15 cellular contexts compared by ENCODE assay signal in the genomic region with DNA sequence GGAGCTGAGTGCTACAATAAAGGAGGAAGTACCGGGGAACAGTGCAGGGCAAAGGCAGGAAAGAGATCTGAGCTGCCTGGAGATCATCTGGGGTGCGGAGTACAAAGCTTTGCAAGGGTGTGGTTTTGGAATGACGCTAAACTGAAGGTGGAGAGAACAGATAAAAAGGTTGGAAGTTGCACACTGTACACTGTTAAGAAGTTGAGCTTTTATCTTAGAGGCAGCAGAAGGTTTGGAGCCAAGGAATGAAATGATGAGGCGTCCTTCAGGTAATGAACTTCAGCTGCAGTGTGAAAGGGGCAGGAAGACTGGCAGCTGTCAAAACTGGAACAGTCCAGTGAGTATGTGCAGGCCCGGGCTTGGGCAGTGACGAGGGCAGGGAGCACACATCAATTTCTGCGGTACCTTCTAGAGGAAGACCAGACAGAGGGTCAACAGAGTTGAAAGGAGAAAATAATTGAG. TPM values are rescaled to one million over a fixed set of nuclear protein-coding genes. Genes with fewer than 3 reads are reported as not detected.
DNase-seq lines count a peak whose midpoint lies in the region; ATAC-seq, FAIRE-seq and TF ChIP-seq lines count a peak whose summit lies in the region.
"Had no signal": no experiment of that assay in that cellular context is flagged by ENCODE, and none has a peak within 500 bp of the region (broad histone marks: within the 10 kb centered on the region; RNA-seq: fewer than 3 reads in every experiment).

No MANE protein-coding gene starts in this region.

- TF ChIP-seq CTCF in RWPE1 (conservative IDR thresholded peaks at IDR 0.05; ENCODE audit: low read depth) (no peak), H1 (IDR thresholded peaks at IDR 0.05; ENCODE audit: control extremely low read depth in 1 of 3, insufficient read depth in 1 of 3, low read depth in 1 of 3, low read length in 3 of 3) (no peak)

- no peaks in the 10 kb centered on the region for H3K9me3 ChIP-seq in H1 (ENCODE audit: insufficient read depth in 2 of 2, low read depth in 1 of 2, low read length in 1 of 2)
- H3K9me3 ChIP-seq in MG63 = no peaks in the 10 kb centered on the region
- H3K9me3 ChIP-seq: esophagus muscularis mucosa, pancreas, testis had no signal

- H2BK120ac ChIP-seq in H1 (replicated peaks; ENCODE audit: low read depth, low read length) = no peak overlapping the region

- peaks cover 34 to 98% (median 76%) of the 10 kb centered on the region in 4 experiments for H3K36me3 ChIP-seq in H1 (ENCODE audit: control insufficient read depth in 2 of 4, insufficient read depth in 4 of 4, low read length in 3 of 4)
- peaks cover 76% of the 10 kb centered on the region for H3K36me3 ChIP-seq in MG63

- no peaks in the 10 kb centered on the region for H3K27me3 ChIP-seq in H1 (replicated peaks in 1 of 4; ENCODE audit: control insufficient read depth in 3 of 4, extremely low read depth in 1 of 4, insufficient read depth in 3 of 4, low read length in 3 of 4)
- H3K27me3 ChIP-seq in MG63 = no peaks in the 10 kb centered on the region
- H3K27me3 ChIP-seq: esophagus muscularis mucosa, hepatocyte, pancreas, testis had no signal

- H3K4me1 ChIP-seq in H1 (replicated peaks in 1 of 4; ENCODE audit: control insufficient read depth in 3 of 4, insufficient read depth in 4 of 4, low read length in 3 of 4) = no peaks in the 10 kb centered on the region
- H3K4me1 ChIP-seq: pancreas, testis had no signal

- H3K4me2 ChIP-seq in H1 (ENCODE audit: insufficient read depth in 1 of 2, low read depth in 2 of 2, low read length in 2 of 2) = no peak overlapping the region
- H3K4me2 ChIP-seq: hepatocyte had no signal

- no peaks in the 10 kb centered on the region for H3K23me2 ChIP-seq in H1 (ENCODE audit: low read depth, low read length)

- POLR2A ChIA-PET in RWPE1 (lab: Yijun Ruan, JAX; ENCODE audit: low non-redundant PET) (no interaction called here), H1 (lab: Charles Lee; ENCODE audit: partially characterized antibody) (interaction anchor here (1.2 to 6.7 kb wide), 6 partner anchors 14 to 165 kb away, joined by 3 to 66 read pairs (median 4); partner anchors contain the start of genes AIMP2 and PMS2)

- H3K79me2 ChIP-seq in H1 (ENCODE audit: control insufficient read depth in 1 of 2, insufficient read depth in 2 of 2, low read length in 2 of 2) = peaks cover 0 to 2% of the 10 kb centered on the region in 2 experiments; a peak in 1 of 4 replicates
- H3K79me2 ChIP-seq: hepatocyte had no signal

- no peak for ATAC-seq in activated T-cell treated with anti-CD3 and anti-CD28 coated beads, Interleukin-2, amount 50 U/mL, for 4 hours
- no peak for ATAC-seq in stimulated activated effector memory CD8-positive, alpha-beta T cell treated with anti-CD3 and anti-CD28 coated beads, Interleukin-12 subunit alpha, Interleukin-12 subunit beta, amount 100 ng/mL, for 72 hours
- no peak for ATAC-seq in GM21515 (IDR thresholded peaks at IDR 0.05; ENCODE audit: unreplicated experiment)
- ATAC-seq: left ventricle myocardium superior, pancreas had no signal

- no peak overlapping the region for H4K8ac ChIP-seq in H1 (ENCODE audit: extremely low read depth, insufficient read depth, low read length)

- H3K27ac Mint-ChIP-seq in activated T-cell treated with anti-CD3 and anti-CD28 coated beads, Interleukin-2, amount 50 U/mL, for 24 hours = peak overlapping the region; percentile 50
- H3K27ac Mint-ChIP-seq in stimulated activated effector memory CD8-positive, alpha-beta T cell treated with anti-CD3 and anti-CD28 coated beads, Interleukin-12 subunit alpha, Interleukin-12 subunit beta, amount 100 ng/mL, for 72 hours = peak overlapping the region; percentile 13
- H3K27ac Mint-ChIP-seq: activated naive CD8-positive, alpha-beta T cell treated with anti-CD3 and anti-CD28 coated beads, Interleukin-2, amount 10 ng/mL, durations not matched to agents 7 days and 5 days had no signal

- no peak for TF ChIP-seq RAD21 in H1 (IDR thresholded peaks at IDR 0.05 in 1 of 2, conservative IDR thresholded peaks at IDR 0.05 in 1 of 2; ENCODE audit: low read depth in 2 of 2, low read length in 2 of 2)

- no peaks in the 10 kb centered on the region for H3K79me1 ChIP-seq in H1 (ENCODE audit: low read depth, low read length)

- H3K4me3 ChIP-seq in H1 (ENCODE audit: extremely low read depth in 1 of 4, insufficient read depth in 2 of 4, low read depth in 3 of 4, low read length in 4 of 4) = no peak overlapping the region
- H3K4me3 ChIP-seq in MG63 = no peak overlapping the region
- H3K4me3 ChIP-seq: esophagus muscularis mucosa, hepatocyte, pancreas, testis had no signal

- no peak overlapping the region for H2BK5ac ChIP-seq in H1 (ENCODE audit: low read depth, low read length)

- H4K20me1 ChIP-seq in H1 (replicated peaks in 1 of 2; ENCODE audit: control insufficient read depth in 1 of 2, insufficient read depth in 2 of 2, low read length in 2 of 2) = peaks cover 7 to 13% of the 10 kb centered on the region in 2 experiments

- H3K4me3 Mint-ChIP-seq in activated T-cell treated with anti-CD3 and anti-CD28 coated beads, Interleukin-2, amount 50 U/mL, for 24 hours = no peak overlapping the region
- no peak overlapping the region for H3K4me3 Mint-ChIP-seq in activated T-cell treated with anti-CD3 and anti-CD28 coated beads, Interleukin-2, amount 50 U/mL, for 4 hours
- no peak overlapping the region for H3K4me3 Mint-ChIP-seq in stimulated activated effector memory CD8-positive, alpha-beta T cell treated with anti-CD3 and anti-CD28 coated beads, Interleukin-12 subunit alpha, Interleukin-12 subunit beta, amount 100 ng/mL, for 72 hours
- H3K4me3 Mint-ChIP-seq: activated naive CD8-positive, alpha-beta T cell treated with anti-CD3 and anti-CD28 coated beads, Interleukin-2, amount 10 ng/mL, durations not matched to agents 7 days and 5 days had no signal

- no peaks in the 10 kb centered on the region for H3K27me3 Mint-ChIP-seq in activated T-cell treated with anti-CD3 and anti-CD28 coated beads, Interleukin-2, amount 50 U/mL, for 24 hours
- no peaks in the 10 kb centered on the region for H3K27me3 Mint-ChIP-seq in activated T-cell treated with anti-CD3 and anti-CD28 coated beads, Interleukin-2, amount 50 U/mL, for 4 hours (ENCODE audit: low read depth)
- H3K27me3 Mint-ChIP-seq: activated naive CD8-positive, alpha-beta T cell treated with anti-CD3 and anti-CD28 coated beads, Interleukin-2, amount 10 ng/mL, durations not matched to agents 7 days and 5 days had no signal

- H4K5ac ChIP-seq in H1 (ENCODE audit: insufficient read length, low read depth, low read length) = no peak overlapping the region

- H2BK15ac ChIP-seq in H1 (ENCODE audit: low read length) = no peak overlapping the region

- no peak for TF ChIP-seq POLR2A in H1 (IDR thresholded peaks at IDR 0.05; ENCODE audit: control extremely low read depth in 1 of 2, low read depth in 2 of 2, low read length in 2 of 2)

- CTCF ChIA-PET in RWPE1 (lab: Yijun Ruan, JAX) (interaction anchor here (0.6 to 0.9 kb wide), 2 partner anchors 13 to 168 kb away, joined by 3 to 5 read pairs; no protein-coding TSS in a partner anchor), H1 (lab: Charles Lee; ENCODE audit: partially characterized antibody) (interaction anchor here (1.1 to 3.7 kb wide), 5 partner anchors 26 to 322 kb away, joined by 3 to 15 read pairs (median 3); no protein-coding TSS in a partner anchor)

- H3K4me1 Mint-ChIP-seq in activated T-cell treated with anti-CD3 and anti-CD28 coated beads, Interleukin-2, amount 50 U/mL, for 24 hours (ENCODE audit: low read depth) = peaks cover 19% of the 10 kb centered on the region
- peaks cover 21% of the 10 kb centered on the region for H3K4me1 Mint-ChIP-seq in activated T-cell treated with anti-CD3 and anti-CD28 coated beads, Interleukin-2, amount 50 U/mL, for 4 hours (ENCODE audit: low read depth)
- peaks cover 18% of the 10 kb centered on the region for H3K4me1 Mint-ChIP-seq in stimulated activated effector memory CD8-positive, alpha-beta T cell treated with anti-CD3 and anti-CD28 coated beads, Interleukin-12 subunit alpha, Interleukin-12 subunit beta, amount 100 ng/mL, for 72 hours

- no peak overlapping the region for H3K4ac ChIP-seq in H1 (replicated peaks; ENCODE audit: insufficient read length, low read depth, low read length)

- no peak overlapping the region for H2BK12ac ChIP-seq in H1 (ENCODE audit: low read depth, low read length)

- H3K9me3 Mint-ChIP-seq in activated T-cell treated with anti-CD3 and anti-CD28 coated beads, Interleukin-2, amount 50 U/mL, for 24 hours = no peaks in the 10 kb centered on the region
- no peaks in the 10 kb centered on the region for H3K9me3 Mint-ChIP-seq in activated T-cell treated with anti-CD3 and anti-CD28 coated beads, Interleukin-2, amount 50 U/mL, for 4 hours
- no peaks in the 10 kb centered on the region for H3K9me3 Mint-ChIP-seq in stimulated activated effector memory CD8-positive, alpha-beta T cell treated with anti-CD3 and anti-CD28 coated beads, Interleukin-12 subunit alpha, Interleukin-12 subunit beta, amount 100 ng/mL, for 72 hours
- H3K9me3 Mint-ChIP-seq: activated naive CD8-positive, alpha-beta T cell treated with anti-CD3 and anti-CD28 coated beads, Interleukin-2, amount 10 ng/mL, durations not matched to agents 7 days and 5 days had no signal

- H3K27ac ChIP-seq in RWPE1 (peak overlapping the region; percentile 33; the same call in 1 of the 2 replicates), H1 (ENCODE audit: low read depth, low read length) (no peak overlapping the region)
- H3K27ac ChIP-seq: esophagus muscularis mucosa, hepatocyte, pancreas, testis had no signal

- DNase-seq in activated T-cell treated with anti-CD3 and anti-CD28 coated beads, Interleukin-2, amount 50 U/mL, for 24 hours = no peak
- DNase-seq in activated T-cell treated with anti-CD3 and anti-CD28 coated beads, Interleukin-2, amount 50 U/mL, for 4 hours = no peak
- DNase-seq in RWPE1 (ENCODE audit: low spot score) = no peak
- no peak for DNase-seq in H1 (ENCODE audit: low read depth in 1 of 2, low spot score in 2 of 2)
- DNase-seq in stimulated activated effector memory CD8-positive, alpha-beta T cell treated with anti-CD3 and anti-CD28 coated beads, Interleukin-12 subunit alpha, Interleukin-12 subunit beta, amount 100 ng/mL, for 72 hours (ENCODE audit: low spot score in 2 of 2) = no peak
- DNase-seq in MG63 = no peak
- DNase-seq in activated CD8-positive, alpha-beta memory T cell treated with anti-CD3 and anti-CD28 coated beads for 24 hours = no peak
- DNase-seq: activated naive CD8-positive, alpha-beta T cell treated with anti-CD3 and anti-CD28 coated beads, Interleukin-2, amount 10 ng/mL, durations not matched to agents 7 days and 5 days; DMS153; left ventricle myocardium superior; pancreas; testis had no signal

- peaks cover 100% of the 10 kb centered on the region for H3K36me3 Mint-ChIP-seq in activated T-cell treated with anti-CD3 and anti-CD28 coated beads, Interleukin-2, amount 50 U/mL, for 24 hours (ENCODE audit: low read depth)
- peaks cover 60% of the 10 kb centered on the region for H3K36me3 Mint-ChIP-seq in activated T-cell treated with anti-CD3 and anti-CD28 coated beads, Interleukin-2, amount 50 U/mL, for 4 hours (ENCODE audit: insufficient read depth)
- H3K36me3 Mint-ChIP-seq in stimulated activated effector memory CD8-positive, alpha-beta T cell treated with anti-CD3 and anti-CD28 coated beads, Interleukin-12 subunit alpha, Interleukin-12 subunit beta, amount 100 ng/mL, for 72 hours = peaks cover 100% of the 10 kb centered on the region

- no peak overlapping the region for H2BK20ac ChIP-seq in H1 (ENCODE audit: low read length)

- H3K14ac ChIP-seq in H1 (ENCODE audit: insufficient read length) = no peak overlapping the region

- TF ChIP-seq EP300 in H1 (IDR thresholded peaks at IDR 0.05; ENCODE audit: borderline replicate concordance in 1 of 2, low read depth in 2 of 2, low read length in 2 of 2) = no peak

- H2AFZ ChIP-seq in H1 (ENCODE audit: low read length) = no peak overlapping the region
- H2AFZ ChIP-seq: hepatocyte had no signal

- H3K23ac ChIP-seq in H1 (ENCODE audit: insufficient read length) = no peak overlapping the region

- WGBS in H1 (ENCODE audit: extremely low coverage in 1 of 2, insufficient coverage in 1 of 2, insufficient read length in 1 of 2, insufficient replicate concordance in 2 of 2, low coverage in 1 of 2, low lambda C conversion rate in 2 of 2, missing lambda C conversion rate in 1 of 2), 2 experiments = 87% methylated on average over 7 of the region's 7 CpGs; no CpG with 5 or more reads in 1 of the 2 experiments

- no peak overlapping the region for H4K91ac ChIP-seq in H1 (replicated peaks; ENCODE audit: insufficient read length, low read length)

- no peak overlapping the region for H3K9ac ChIP-seq in H1 (replicated peaks in 1 of 4; ENCODE audit: extremely low read depth in 1 of 4, low read depth in 3 of 4, low read length in 3 of 4)

- no peak overlapping the region for H2AK5ac ChIP-seq in H1 (ENCODE audit: low read depth, low read length)

- H3K56ac ChIP-seq in H1 (replicated peaks; ENCODE audit: insufficient read length, low read depth, low read length) = no peak overlapping the region

- no peak overlapping the region for H3K18ac ChIP-seq in H1 (ENCODE audit: extremely low read depth, low read length)

- FAIRE-seq in H1 (lab: Jason Lieb, UNC) = no peak
- FAIRE-seq: pancreas had no signal

RNA-seq across cellular contexts. Expression of gene ANKRD61, which starts 7.2 kb away (rescaled TPM):
- total RNA-seq in activated T-cell treated with anti-CD3 and anti-CD28 coated beads, Interleukin-2, amount 50 U/mL, for 4 hours = under 1 TPM; 0.16 to 0.35 (median 0.32) TPM
- total RNA-seq in H1 (2021; fragmentation: NEBNext Ultra II Directional; extraction: Animal tissue kit (Norgen Biotek cat#: 25700)) = 0.32 and 0.42 TPM in 2 replicates
- polyA plus RNA-seq in H1 (2011; rRNA removed) = 0.23 and 0.24 TPM in 2 replicates
- 0.35 TPM for polyA plus RNA-seq in H1 (2011; cell fraction: cytosol; rRNA removed)
- 0.46 TPM for polyA plus RNA-seq in H1 (2011; cell fraction: nucleus; rRNA removed)
- 0.87 to 1.5 TPM (median 1.0 TPM) in 4 replicates for polyA plus RNA-seq in H1 (2012, experiment 1 of 2)
- not detected for polyA plus RNA-seq in H1 (2012, experiment 2 of 2)
- 0.10 TPM for polyA plus RNA-seq in H1 (2013, experiment 1 of 2)
- 0.09 TPM for polyA plus RNA-seq in H1 (2013, experiment 2 of 2)
- 0.13 and 0.22 TPM in 2 replicates for polyA minus RNA-seq in H1 (2011; rRNA and poly(A)+ RNA removed)
- not detected for polyA minus RNA-seq in H1 (2011; cell fraction: cytosol; rRNA and poly(A)+ RNA removed)
- not detected for polyA minus RNA-seq in H1 (2011; cell fraction: nucleus; rRNA and poly(A)+ RNA removed)
- total RNA-seq in MG63 (2014; rRNA removed; shearing (Covaris generic); ENCODE audit: low replicate concordance) = not detected in 2 replicates
- total RNA-seq: activated naive CD8-positive, alpha-beta T cell treated with anti-CD3 and anti-CD28 coated beads, Interleukin-2, amount 10 ng/mL, durations not matched to agents 7 days and 5 days; esophagus muscularis mucosa; hepatocyte; pancreas had no signal
- polyA plus RNA-seq: pancreas had no signal

RNA-seq across cellular contexts. Expression of gene AIMP2, which starts 14.9 kb away (rescaled TPM):
- 100 to 1,000 TPM in 1 of 3 donors, 10 to 100 TPM in 2; 94.7 to 116 (median 99.7) TPM for total RNA-seq in activated T-cell treated with anti-CD3 and anti-CD28 coated beads, Interleukin-2, amount 50 U/mL, for 4 hours
- 82.4 and 85.6 TPM in 2 replicates for total RNA-seq in H1 (2021; fragmentation: NEBNext Ultra II Directional; extraction: Animal tissue kit (Norgen Biotek cat#: 25700))
- polyA plus RNA-seq in H1 (2011; rRNA removed) = 94.7 and 99.0 TPM in 2 replicates
- 89.4 TPM for polyA plus RNA-seq in H1 (2011; cell fraction: cytosol; rRNA removed)
- polyA plus RNA-seq in H1 (2011; cell fraction: nucleus; rRNA removed) = 68.2 TPM
- 69.9 to 80.3 TPM (median 78.0 TPM) in 4 replicates for polyA plus RNA-seq in H1 (2012, experiment 1 of 2)
- 70.6 TPM for polyA plus RNA-seq in H1 (2012, experiment 2 of 2)
- 77.2 TPM for polyA plus RNA-seq in H1 (2013, experiment 1 of 2)
- 76.5 TPM for polyA plus RNA-seq in H1 (2013, experiment 2 of 2)
- polyA minus RNA-seq in H1 (2011; rRNA and poly(A)+ RNA removed) = 66.1 and 78.4 TPM in 2 replicates
- polyA minus RNA-seq in H1 (2011; cell fraction: cytosol; rRNA and poly(A)+ RNA removed) = 52.8 TPM
- 46.9 TPM for polyA minus RNA-seq in H1 (2011; cell fraction: nucleus; rRNA and poly(A)+ RNA removed)
- total RNA-seq in MG63 (2014; rRNA removed; shearing (Covaris generic); ENCODE audit: low replicate concordance) = 88.9 and 121 TPM in 2 replicates

RNA-seq across cellular contexts. Expression of gene PMS2, which starts 15.2 kb away (rescaled TPM):
- total RNA-seq in activated T-cell treated with anti-CD3 and anti-CD28 coated beads, Interleukin-2, amount 50 U/mL, for 4 hours = 10 to 100 TPM; 21.3 to 22.9 (median 22.5) TPM
- total RNA-seq in H1 (2021; fragmentation: NEBNext Ultra II Directional; extraction: Animal tissue kit (Norgen Biotek cat#: 25700)) = 11.1 and 12.1 TPM in 2 replicates
- 3.3 and 4.8 TPM in 2 replicates for polyA plus RNA-seq in H1 (2011; rRNA removed)
- 6.3 TPM for polyA plus RNA-seq in H1 (2011; cell fraction: cytosol; rRNA removed)
- polyA plus RNA-seq in H1 (2011; cell fraction: nucleus; rRNA removed) = 4.3 TPM
- polyA plus RNA-seq in H1 (2012, experiment 1 of 2) = 7.3 to 10.4 TPM (median 8.2 TPM) in 4 replicates
- polyA plus RNA-seq in H1 (2012, experiment 2 of 2) = 1.6 TPM
- polyA plus RNA-seq in H1 (2013, experiment 1 of 2) = 6.8 TPM
- polyA plus RNA-seq in H1 (2013, experiment 2 of 2) = 7.3 TPM
- polyA minus RNA-seq in H1 (2011; rRNA and poly(A)+ RNA removed) = 12.4 and 13.4 TPM in 2 replicates
- 6.3 TPM for polyA minus RNA-seq in H1 (2011; cell fraction: cytosol; rRNA and poly(A)+ RNA removed)
- 12.5 TPM for polyA minus RNA-seq in H1 (2011; cell fraction: nucleus; rRNA and poly(A)+ RNA removed)
- 11.9 and 16.5 TPM in 2 replicates for total RNA-seq in MG63 (2014; rRNA removed; shearing (Covaris generic); ENCODE audit: low replicate concordance)

RNA-seq across cellular contexts. Expression of gene EIF2AK1, which starts 35.0 kb away (rescaled TPM):
- total RNA-seq in activated T-cell treated with anti-CD3 and anti-CD28 coated beads, Interleukin-2, amount 50 U/mL, for 4 hours = 10 to 100 TPM; 77.9 to 86.7 (median 81.1) TPM
- total RNA-seq in H1 (2021; fragmentation: NEBNext Ultra II Directional; extraction: Animal tissue kit (Norgen Biotek cat#: 25700)) = 93.4 and 104 TPM in 2 replicates
- polyA plus RNA-seq in H1 (2011; rRNA removed) = 39.2 and 53.5 TPM in 2 replicates
- 96.1 TPM for polyA plus RNA-seq in H1 (2011; cell fraction: cytosol; rRNA removed)
- polyA plus RNA-seq in H1 (2011; cell fraction: nucleus; rRNA removed) = 107 TPM
- polyA plus RNA-seq in H1 (2012, experiment 1 of 2) = 48.6 to 79.1 TPM (median 65.2 TPM) in 4 replicates
- polyA plus RNA-seq in H1 (2012, experiment 2 of 2) = 14.1 TPM
- polyA plus RNA-seq in H1 (2013, experiment 1 of 2) = 48.3 TPM
- 56.6 TPM for polyA plus RNA-seq in H1 (2013, experiment 2 of 2)
- polyA minus RNA-seq in H1 (2011; rRNA and poly(A)+ RNA removed) = 72.0 and 103 TPM in 2 replicates
- 39.3 TPM for polyA minus RNA-seq in H1 (2011; cell fraction: cytosol; rRNA and poly(A)+ RNA removed)
- 65.5 TPM for polyA minus RNA-seq in H1 (2011; cell fraction: nucleus; rRNA and poly(A)+ RNA removed)
- total RNA-seq in MG63 (2014; rRNA removed; shearing (Covaris generic); ENCODE audit: low replicate concordance) = 35.8 and 43.3 TPM in 2 replicates

RNA-seq across cellular contexts. Expression of gene RSPH10B, which starts 53.5 kb away (rescaled TPM):
- total RNA-seq in activated T-cell treated with anti-CD3 and anti-CD28 coated beads, Interleukin-2, amount 50 U/mL, for 4 hours = under 1 TPM; 0.13 to 0.68 (median 0.18) TPM
- 0.17 and 0.45 TPM in 2 replicates for total RNA-seq in H1 (2021; fragmentation: NEBNext Ultra II Directional; extraction: Animal tissue kit (Norgen Biotek cat#: 25700))
- 0.17 and 0.25 TPM in 2 replicates for polyA plus RNA-seq in H1 (2011; rRNA removed)
- polyA plus RNA-seq in H1 (2011; cell fraction: cytosol; rRNA removed) = 0.37 TPM
- polyA plus RNA-seq in H1 (2011; cell fraction: nucleus; rRNA removed) = 0.83 TPM
- polyA plus RNA-seq in H1 (2012, experiment 1 of 2) = 0.36 to 0.50 TPM (median 0.42 TPM) in 4 replicates
- polyA plus RNA-seq in H1 (2012, experiment 2 of 2) = not detected
- 0.18 TPM for polyA plus RNA-seq in H1 (2013, experiment 1 of 2)
- polyA plus RNA-seq in H1 (2013, experiment 2 of 2) = 0.37 TPM
- 0.32 and 0.37 TPM in 2 replicates for polyA minus RNA-seq in H1 (2011; rRNA and poly(A)+ RNA removed)
- not detected for polyA minus RNA-seq in H1 (2011; cell fraction: cytosol; rRNA and poly(A)+ RNA removed)
- 1.4 TPM for polyA minus RNA-seq in H1 (2011; cell fraction: nucleus; rRNA and poly(A)+ RNA removed)
- not detected in 2 replicates for total RNA-seq in MG63 (2014; rRNA removed; shearing (Covaris generic); ENCODE audit: low replicate concordance)
- total RNA-seq: esophagus muscularis mucosa, hepatocyte, left ventricle myocardium superior had no signal
- polyA plus RNA-seq: hepatocyte had no signal
